In genomic region chr18:35172451-35173035, GRCh38 we compare ENCODE assay signal across 17 cellular contexts.
A peak's percentile ranks its signal among the peaks of the same experiment; 100 is the strongest.
DNase-seq lines count a peak whose midpoint lies in the region; ATAC-seq and TF ChIP-seq lines count a peak whose summit lies in the region.
"Had no signal": no experiment of that assay in that cellular context is flagged by ENCODE, and none has a peak within 500 bp of the region (broad histone marks: within the 10 kb centered on the region; RNA-seq: fewer than 3 reads in every experiment).

No MANE protein-coding gene starts in this region.

- no peak overlapping the region for H3K9ac ChIP-seq in DND-41 (ENCODE audit: low read depth, low read length)
- peak overlapping the region; percentile 68 for H3K9ac ChIP-seq in OCI-LY3 (ENCODE audit: low read length)
- H3K9ac ChIP-seq: KMS-11 had no signal

- H3K79me2 ChIP-seq in DND-41 (ENCODE audit: insufficient read depth, low read length) = no peaks in the 10 kb centered on the region
- no peaks in the 10 kb centered on the region for H3K79me2 ChIP-seq in OCI-LY3 (ENCODE audit: low read length)

- H3K27me3 ChIP-seq in DND-41 (ENCODE audit: insufficient read depth, low read length, poor library complexity) (no peaks in the 10 kb centered on the region), OCI-LY3 (ENCODE audit: low read depth, low read length) (no peaks in the 10 kb centered on the region)
- H3K27me3 ChIP-seq: MG63 had no signal

- no peak for DNase-seq in DND-41
- peak; percentile 65 for DNase-seq in foreskin melanocyte
- DNase-seq in NCI-H2171 treated with DMSO at 0.1 percent for 48 hours (lab: John Stamatoyannopoulos, UW) = no peak
- no peak for DNase-seq in effector CD4-positive, alpha-beta T cell
- DNase-seq: Caco-2, MG63, NCI-H1092 treated with DMSO at 0.1 percent for 48 hours, NCI-H1694 treated with DMSO at 0.1 percent for 48 hours, NCI-H2107, NCI-H446, NCI-H748 treated with DMSO at 0.1 percent for 48 hours had no signal

- no peak for TF ChIP-seq CTCF in 22Rv1 (IDR thresholded peaks at IDR 0.05)
- TF ChIP-seq CTCF in DND-41 (IDR thresholded peaks at IDR 0.05; ENCODE audit: borderline replicate concordance, extremely low read depth, low read length, poor library complexity, severe bottlenecking) = no peak
- TF ChIP-seq CTCF in OCI-LY3 (IDR thresholded peaks at IDR 0.05; ENCODE audit: low read depth, low read length) = no peak

- H3K36me3 ChIP-seq in DND-41 (ENCODE audit: insufficient read depth, low read length) (no peaks in the 10 kb centered on the region), OCI-LY3 (replicated peaks; ENCODE audit: low read depth, low read length) (peaks cover 30% of the 10 kb centered on the region)
- H3K36me3 ChIP-seq: MG63 had no signal

- H4K20me1 ChIP-seq in DND-41 (ENCODE audit: insufficient read depth, low read length) (no peaks in the 10 kb centered on the region), OCI-LY3 (ENCODE audit: insufficient read depth, low read length) (no peaks in the 10 kb centered on the region)

- peaks cover 41% of the 10 kb centered on the region for H3K4me1 ChIP-seq in DND-41 (ENCODE audit: insufficient read depth, low read length)
- H3K4me1 ChIP-seq in OCI-LY3 (ENCODE audit: low read length) = peaks cover 65% of the 10 kb centered on the region
- H3K4me1 ChIP-seq: Caco-2 had no signal

- H3K4me3 ChIP-seq in DND-41 (ENCODE audit: low read depth in 1 of 2, low read length in 2 of 2) (no peak overlapping the region), OCI-LY3 (ENCODE audit: low read length) (no peak overlapping the region)
- H3K4me3 ChIP-seq: MG63 had no signal

- ATAC-seq in DND-41 (ENCODE audit: insufficient read depth, low read depth) (no peak), GM19397 (IDR thresholded peaks at IDR 0.05; ENCODE audit: unreplicated experiment) (no peak), GM18502 (IDR thresholded peaks at IDR 0.05; ENCODE audit: poor library complexity, unreplicated experiment) (no peak)
- ATAC-seq: Panc1 had no signal

- H2AFZ ChIP-seq in DND-41 (ENCODE audit: low read depth, low read length) (0 out of 2 replicates have a peak overlapping the region, but pooled peaks have one; percentile 10), OCI-LY3 (ENCODE audit: low read depth, low read length) (no peak overlapping the region)

- H3K4me2 ChIP-seq in DND-41 (ENCODE audit: insufficient read depth, low read length) = no peak overlapping the region
- no peak overlapping the region for H3K4me2 ChIP-seq in OCI-LY3 (ENCODE audit: low read length)
- H3K4me2 ChIP-seq: KMS-11 had no signal

- H3K9me3 ChIP-seq in DND-41 (ENCODE audit: insufficient read depth, low read length, severe bottlenecking) (peaks cover 4% of the 10 kb centered on the region), OCI-LY3 (ENCODE audit: insufficient read depth, low read length) (peaks cover 17% of the 10 kb centered on the region)
- H3K9me3 ChIP-seq: Caco-2, MG63 had no signal

- H3K27ac ChIP-seq in 22Rv1 (peak overlapping the region; percentile 59), DND-41 (ENCODE audit: low read length) (peak overlapping the region; percentile 27; the same call in 1 of the 2 replicates), OCI-LY3 (ENCODE audit: low read length) (peak overlapping the region; percentile 99)
- H3K27ac ChIP-seq: KMS-11 had no signal

Comparison
In these comparisons a context has a peak if more than half of its experiments do, and no peak if none do; other contexts are left out.
1. H3K27ac ChIP-seq: peak in every context shown above with its lines; median percentile 99 in OCI-LY3; 59 in 22Rv1; 27 in DND-41.